ENCODE assay signal across 8 cellular contexts in the genomic region with DNA sequence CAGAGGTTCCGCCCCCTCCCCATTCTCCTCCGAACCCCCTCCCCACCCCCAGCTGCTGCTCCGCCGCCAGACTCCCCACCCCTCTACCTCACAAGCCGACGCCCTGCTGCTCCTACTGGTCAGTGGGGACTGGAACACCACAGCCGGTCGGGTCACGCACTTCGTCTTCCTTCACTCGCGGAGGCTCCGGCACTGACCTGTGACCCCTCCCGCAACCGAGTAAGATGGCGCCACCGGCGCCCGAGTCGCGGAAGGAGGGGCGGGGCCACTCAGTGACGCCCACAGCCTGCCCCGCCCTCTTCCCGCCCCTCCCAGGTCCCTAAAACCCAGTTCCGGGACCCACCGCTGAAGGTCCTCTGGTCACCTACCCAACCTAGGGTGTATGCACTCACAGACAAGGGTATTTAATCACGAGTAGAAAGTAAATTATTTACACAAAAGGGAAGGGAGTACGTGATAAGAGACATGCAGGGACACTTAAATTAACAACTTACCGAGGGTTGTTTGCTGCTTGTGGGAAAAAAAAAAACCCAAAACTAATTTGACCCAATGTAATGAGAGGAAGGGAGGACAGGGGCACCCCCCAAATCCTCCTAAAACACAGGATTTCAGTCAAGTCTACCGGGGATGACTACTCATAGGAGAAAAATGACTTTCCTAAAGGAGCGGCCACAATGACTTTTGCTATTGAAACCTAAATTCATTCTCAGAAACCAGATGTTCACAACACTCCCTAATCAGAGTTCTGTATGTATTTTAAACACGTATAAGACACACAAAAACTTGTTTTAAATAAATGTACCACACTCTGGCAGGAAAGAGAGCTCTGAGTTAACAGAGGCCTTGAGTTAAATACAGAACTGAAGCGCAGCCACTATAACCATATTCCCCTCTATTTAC. TPM values are rescaled to one million over a fixed set of nuclear protein-coding genes. Genes with fewer than 3 reads are reported as not detected.
A peak's percentile ranks its signal among the peaks of the same experiment; 100 is the strongest.
DNase-seq lines count a peak whose midpoint lies in the region; TF ChIP-seq lines count a peak whose summit lies in the region.

A gene with protein sequence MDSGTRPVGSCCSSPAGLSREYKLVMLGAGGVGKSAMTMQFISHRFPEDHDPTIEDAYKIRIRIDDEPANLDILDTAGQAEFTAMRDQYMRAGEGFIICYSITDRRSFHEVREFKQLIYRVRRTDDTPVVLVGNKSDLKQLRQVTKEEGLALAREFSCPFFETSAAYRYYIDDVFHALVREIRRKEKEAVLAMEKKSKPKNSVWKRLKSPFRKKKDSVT (minus strand): TSS at position 194 of the 900 bp plus-strand sequence. CDS start 588 bp downstream, outside the sequence.

- WGBS in H9 (ENCODE audit: extremely low coverage, insufficient read length, low lambda C conversion rate) = no CpG with 5 or more reads among the region's 34 CpGs
- 6% methylated on average over 34 of the region's 34 CpGs for WGBS in suprapubic skin

- no peaks in the 10 kb centered on the region for H3K4me1 ChIP-seq in H9 (ENCODE audit: insufficient read depth, low read length)
- peaks cover 14% of the 10 kb centered on the region for H3K4me1 ChIP-seq in MM.1S (ENCODE audit: low read length)
- peaks cover 22% of the 10 kb centered on the region for H3K4me1 ChIP-seq in suprapubic skin

- H3T11ph ChIP-seq in H9 (ENCODE audit: low read length) = no peak within 1 kb of the TSS

- no peak within 1 kb of the TSS for H4K5ac ChIP-seq in H9 (ENCODE audit: insufficient read length, low read depth, low read length)

- H4K91ac ChIP-seq in H9 (ENCODE audit: insufficient read length, low read depth, low read length) = no peak within 1 kb of the TSS

- no peak within 1 kb of the TSS for H3K56ac ChIP-seq in H9 (ENCODE audit: insufficient read length, low read depth, low read length)

- H3K4me3 ChIP-seq in MM.1S (ENCODE audit: low read length) = peak within 1 kb of the TSS; percentile 75
- peak within 1 kb of the TSS; percentile 77 for H3K4me3 ChIP-seq in suprapubic skin

- peak within 1 kb of the TSS; percentile 56 for H3K4me2 ChIP-seq in H9 (ENCODE audit: insufficient read depth, insufficient read length, low read length)
- peak within 1 kb of the TSS; percentile 89 for H3K4me2 ChIP-seq in MM.1S (ENCODE audit: low read depth, low read length)

- no peak within 1 kb of the TSS for H3K18ac ChIP-seq in H9 (ENCODE audit: insufficient read length, low read depth, low read length)

- H3K9me2 ChIP-seq in MM.1S (replicated peaks; ENCODE audit: insufficient read depth, low read length) = no peaks in the 10 kb centered on the region

- no peaks in the 10 kb centered on the region; the same call in 1 of the 2 replicates for H3K27me3 ChIP-seq in H9 (ENCODE audit: insufficient read depth, low read length)
- no peaks in the 10 kb centered on the region for H3K27me3 ChIP-seq in MM.1S (replicated peaks; ENCODE audit: insufficient read depth, low read length)
- no peaks in the 10 kb centered on the region for H3K27me3 ChIP-seq in suprapubic skin

- H3K23ac ChIP-seq in H9 (ENCODE audit: insufficient read length, low read depth, low read length) = no peak within 1 kb of the TSS

- H3K36me3 ChIP-seq in MM.1S (replicated peaks; ENCODE audit: insufficient read depth, low read length) (peaks cover 29% of the 10 kb centered on the region), suprapubic skin (peaks cover 66% of the 10 kb centered on the region)

- no peaks in the 10 kb centered on the region for H4K20me1 ChIP-seq in H9 (ENCODE audit: control insufficient read depth, insufficient read depth, insufficient read length)
- no peaks in the 10 kb centered on the region for H4K20me1 ChIP-seq in MM.1S (ENCODE audit: insufficient read depth, low read length)

- H3K9me3 ChIP-seq in H9 (ENCODE audit: control insufficient read depth, low read depth, low read length) (no peaks in the 10 kb centered on the region), MM.1S (replicated peaks; ENCODE audit: insufficient read depth, low read length) (no peaks in the 10 kb centered on the region), suprapubic skin (no peaks in the 10 kb centered on the region)

- H3K79me2 ChIP-seq in H9 (ENCODE audit: insufficient read depth, low read length) = no peaks in the 10 kb centered on the region
- H3K79me2 ChIP-seq in MM.1S (ENCODE audit: low read length) = peaks cover 38% of the 10 kb centered on the region

- H3K27ac Mint-ChIP-seq in H9 = peak within 1 kb of the TSS; percentile 96 to 98 (median 96)
- H3K27ac Mint-ChIP-seq in activated naive CD4-positive, alpha-beta T cell treated with anti-CD3 and anti-CD28 coated beads, Interleukin-2, amount 50 U/mL, for 24 hours = peak within 1 kb of the TSS; percentile 93

- H2BK5ac ChIP-seq in H9 (ENCODE audit: insufficient read length, low read length) = no peak within 1 kb of the TSS

- no peak within 1 kb of the TSS for H2AK5ac ChIP-seq in H9 (ENCODE audit: insufficient read length, low read length)

- no peak within 1 kb of the TSS for H2BK15ac ChIP-seq in H9 (ENCODE audit: low read depth, low read length)

- peaks cover 49% of the 10 kb centered on the region for H3F3A ChIP-seq in MM.1S (ENCODE audit: insufficient read depth, low read length)

- H3K23me2 ChIP-seq in H9 (ENCODE audit: insufficient read length, low read depth, low read length, poor library complexity, severe bottlenecking) = peaks cover 6% of the 10 kb centered on the region

- TF ChIP-seq CTCF in H9 (conservative IDR thresholded peaks at IDR 0.05) = no peak
- peak; percentile 6; the same call in 1 of the 2 replicates for TF ChIP-seq CTCF in MM.1S (IDR thresholded peaks at IDR 0.05; ENCODE audit: low read length)
- TF ChIP-seq CTCF in suprapubic skin (IDR thresholded peaks at IDR 0.05) = no peak

- H3K9ac ChIP-seq in H9 (ENCODE audit: extremely low read depth, insufficient read length, low read length) = peak within 1 kb of the TSS; percentile 17
- peak within 1 kb of the TSS; percentile 56 for H3K9ac ChIP-seq in MM.1S (ENCODE audit: low read length)

- TF ChIP-seq POLR2A in suprapubic skin (IDR thresholded peaks at IDR 0.05) = peak in 1 of 2 donors; percentile 55

- H3K9me3 Mint-ChIP-seq in H9 = no peaks in the 10 kb centered on the region
- H3K9me3 Mint-ChIP-seq in activated naive CD4-positive, alpha-beta T cell treated with anti-CD3 and anti-CD28 coated beads, Interleukin-2, amount 50 U/mL, for 24 hours = no peaks in the 10 kb centered on the region

- no peaks in the 10 kb centered on the region for H3K27me3 Mint-ChIP-seq in H9 (ENCODE audit: low read depth)
- no peaks in the 10 kb centered on the region for H3K27me3 Mint-ChIP-seq in activated naive CD4-positive, alpha-beta T cell treated with anti-CD3 and anti-CD28 coated beads, Interleukin-2, amount 50 U/mL, for 24 hours

- no peak within 1 kb of the TSS for H2BK120ac ChIP-seq in H9 (ENCODE audit: low read depth, low read length, poor library complexity, severe bottlenecking)

- DNase-seq in GDM1 (lab: John Stamatoyannopoulos, UW) = peak; percentile 62
- DNase-seq in H9 = peak; percentile 91
- DNase-seq in MM.1S = peak; percentile 91
- DNase-seq in SKM-1 treated with dmso at 0.1 percent for 144 hours (lab: John Stamatoyannopoulos, UW; ENCODE audit: unreplicated experiment) = peak; percentile 88
- DNase-seq in glomerular endothelial cell (ENCODE audit: extremely low read depth, low read depth, low spot score) = no peak
- DNase-seq in occipital lobe (lab: John Stamatoyannopoulos, UW) = peak; percentile 59
- DNase-seq in suprapubic skin (ENCODE audit: low spot score in 2 of 2) = peak; percentile 93 to 96

- H2AFZ ChIP-seq in H9 (ENCODE audit: low read length) (no peak within 1 kb of the TSS), MM.1S (ENCODE audit: low read length) (peak within 1 kb of the TSS; percentile 76)

- no peak within 1 kb of the TSS; the same call in 1 of the 2 replicates for H3K14ac ChIP-seq in H9 (ENCODE audit: insufficient read depth, low read length)

- peaks cover 17% of the 10 kb centered on the region in 2 experiments for H3K4me1 Mint-ChIP-seq in H9
- H3K4me1 Mint-ChIP-seq in activated naive CD4-positive, alpha-beta T cell treated with anti-CD3 and anti-CD28 coated beads, Interleukin-2, amount 50 U/mL, for 24 hours = peaks cover 28% of the 10 kb centered on the region

- H3K4ac ChIP-seq in H9 (ENCODE audit: low read depth, low read length) = no peak within 1 kb of the TSS

- H2BK20ac ChIP-seq in H9 (ENCODE audit: low read depth, low read length, poor library complexity, severe bottlenecking) = no peak within 1 kb of the TSS

- no peak within 1 kb of the TSS for H3K27ac ChIP-seq in H9 (ENCODE audit: insufficient read length, low read depth, low read length)
- peak within 1 kb of the TSS; percentile 55; the same call in 1 of the 2 replicates for H3K27ac ChIP-seq in MM.1S (ENCODE audit: low read length)
- H3K27ac ChIP-seq in suprapubic skin = peak within 1 kb of the TSS; percentile 93

- peak within 1 kb of the TSS; percentile 96 to 97 for H3K4me3 Mint-ChIP-seq in H9
- peak within 1 kb of the TSS; percentile 92 for H3K4me3 Mint-ChIP-seq in activated naive CD4-positive, alpha-beta T cell treated with anti-CD3 and anti-CD28 coated beads, Interleukin-2, amount 50 U/mL, for 24 hours

- TF ChIP-seq EP300 in suprapubic skin (IDR thresholded peaks at IDR 0.05) = no peak

- H3K36me3 Mint-ChIP-seq in H9 (ENCODE audit: insufficient read depth in 1 of 3, low read depth in 3 of 3) = peaks cover 19 to 73% (median 67%) of the 10 kb centered on the region in 3 experiments; a peak in 6 of 7 replicates
- H3K36me3 Mint-ChIP-seq in activated naive CD4-positive, alpha-beta T cell treated with anti-CD3 and anti-CD28 coated beads, Interleukin-2, amount 50 U/mL, for 24 hours = peaks cover 8% of the 10 kb centered on the region

- no peaks in the 10 kb centered on the region for H3K79me1 ChIP-seq in H9 (ENCODE audit: insufficient read depth, low read depth, low read length, poor library complexity, severe bottlenecking)

- H4K8ac ChIP-seq in H9 (replicated peaks; ENCODE audit: insufficient read length, low read depth, low read length) = no peak within 1 kb of the TSS

- no peak within 1 kb of the TSS for H2BK12ac ChIP-seq in H9 (ENCODE audit: insufficient read length, low read depth, low read length)

RNA-seq across cellular contexts. Expression of the gene that starts here (rescaled TPM):
- total RNA-seq in H9 (2021) (26.4 and 27.4 TPM in 2 replicates), glomerular endothelial cell (53.6 and 60.8 TPM in 2 replicates), occipital lobe (32.0 TPM), suprapubic skin (10 to 100 TPM; 18.1 to 30.8 (median 23.8) TPM)
